In genomic region chr7:127585044-127585953, GRCh38 we compare ENCODE assay signal across 1 cellular context.
TF ChIP-seq lines count a peak whose summit lies in the region.

Gene GCC1 (minus strand): TSS chr7:127585596. CDS start chr7:127585182, 414 bp downstream.

TF ChIP-seq in HepG2, 621 proteins besides CTCF, POLR2A, EP300 and RAD21 (continued from another document and continues in another):
- TF ChIP-seq RNF219 (CRISPR knock-in tag; IDR thresholded peaks at IDR 0.05) (peak; percentile 58; the same call in 1 of the 2 replicates), FOSL1 (CRISPR knock-in tag; IDR thresholded peaks at IDR 0.05; ENCODE audit: borderline replicate concordance) (no peak), NR3C1 (CRISPR knock-in tag; IDR thresholded peaks at IDR 0.05) (no peak), KLF6 (CRISPR knock-in tag; IDR thresholded peaks at IDR 0.05) (0 out of 2 replicates have a peak, but pooled peaks have one; percentile 54), ZNF24 (IDR thresholded peaks at IDR 0.05) (no peak), MYNN (CRISPR knock-in tag; IDR thresholded peaks at IDR 0.05; ENCODE audit: low read depth) (no peak), NR2F6 (IDR thresholded peaks at IDR 0.05) (no peak), NR2F6 (CRISPR knock-in tag; IDR thresholded peaks at IDR 0.05) (no peak), GLI4 (CRISPR knock-in tag; IDR thresholded peaks at IDR 0.05; ENCODE audit: borderline replicate concordance) (no peak), SRSF4 (IDR thresholded peaks at IDR 0.05; ENCODE audit: low read depth, low read length, poor library complexity, severe bottlenecking) (no peak), ESRRA (CRISPR knock-in tag; IDR thresholded peaks at IDR 0.05; ENCODE audit: low read depth) (no peak), HMG20B (CRISPR knock-in tag; conservative IDR thresholded peaks at IDR 0.05) (no peak), PPARG (CRISPR knock-in tag; conservative IDR thresholded peaks at IDR 0.05) (no peak), DNMT1 (CRISPR knock-in tag; IDR thresholded peaks at IDR 0.05) (peak; percentile 60; the same call in 1 of the 2 replicates), HOXA9 (CRISPR knock-in tag; IDR thresholded peaks at IDR 0.05; ENCODE audit: borderline replicate concordance) (no peak), CREB1 (IDR thresholded peaks at IDR 0.05) (peak; percentile 98), CREB1 (CRISPR knock-in tag; IDR thresholded peaks at IDR 0.05) (peak; percentile 97), NFE2L1 (CRISPR knock-in tag; IDR thresholded peaks at IDR 0.05; ENCODE audit: borderline replicate concordance) (no peak), KAT8 (CRISPR knock-in tag; IDR thresholded peaks at IDR 0.05) (peak; percentile 96), ZNF430 (CRISPR knock-in tag; IDR thresholded peaks at IDR 0.05) (0 out of 2 replicates have a peak, but pooled peaks have one; percentile 55), MLX (CRISPR knock-in tag; IDR thresholded peaks at IDR 0.05) (no peak), SP5 (CRISPR knock-in tag; IDR thresholded peaks at IDR 0.05; ENCODE audit: borderline replicate concordance, low read depth) (peak; percentile 62), PHF20 (CRISPR knock-in tag; IDR thresholded peaks at IDR 0.05) (peak; percentile 92), YEATS4 (CRISPR knock-in tag; IDR thresholded peaks at IDR 0.05; ENCODE audit: borderline replicate concordance) (peak; percentile 66), ZNF883 (CRISPR knock-in tag; IDR thresholded peaks at IDR 0.05; ENCODE audit: not compliant biosample characterization) (peak; percentile 74), ZSCAN25 (CRISPR knock-in tag; IDR thresholded peaks at IDR 0.05) (no peak), MLXIP (CRISPR knock-in tag; IDR thresholded peaks at IDR 0.05; ENCODE audit: borderline replicate concordance) (no peak), ZNF337 (CRISPR knock-in tag; IDR thresholded peaks at IDR 0.05; ENCODE audit: borderline replicate concordance, low read depth) (no peak), TBX2 (CRISPR knock-in tag; IDR thresholded peaks at IDR 0.05; ENCODE audit: borderline replicate concordance) (peak; percentile 78; the same call in 1 of the 2 replicates), NFKB2 (CRISPR knock-in tag; IDR thresholded peaks at IDR 0.05; ENCODE audit: borderline replicate concordance) (peak; percentile 64; the same call in 1 of the 2 replicates), ZNF431 (CRISPR knock-in tag; IDR thresholded peaks at IDR 0.05; ENCODE audit: borderline replicate concordance, low read depth) (no peak), ZNF33A (CRISPR knock-in tag; IDR thresholded peaks at IDR 0.05; ENCODE audit: borderline replicate concordance) (0 out of 2 replicates have a peak, but pooled peaks have one; percentile 36), TGIF2 (CRISPR knock-in tag; IDR thresholded peaks at IDR 0.05) (peak; percentile 43; the same call in 1 of the 2 replicates), PAWR (CRISPR knock-in tag; IDR thresholded peaks at IDR 0.05; ENCODE audit: borderline replicate concordance) (no peak), ZNF619 (CRISPR knock-in tag; IDR thresholded peaks at IDR 0.05) (0 out of 2 replicates have a peak, but pooled peaks have one; percentile 26), MED8 (CRISPR knock-in tag; IDR thresholded peaks at IDR 0.05; ENCODE audit: insufficient replicate concordance) (no peak), FOXP1 (IDR thresholded peaks at IDR 0.05) (no peak), FOXP1 (CRISPR knock-in tag; IDR thresholded peaks at IDR 0.05) (no peak), U2AF1 (optimal IDR thresholded peaks at IDR 0.05; ENCODE audit: low read depth, low read length) (no peak), RXRB (CRISPR knock-in tag; IDR thresholded peaks at IDR 0.05; ENCODE audit: borderline replicate concordance) (0 out of 2 replicates have a peak, but pooled peaks have one; percentile 17), ZNF562 (CRISPR knock-in tag; IDR thresholded peaks at IDR 0.05; ENCODE audit: borderline replicate concordance) (no peak), SIX1 (CRISPR knock-in tag; IDR thresholded peaks at IDR 0.05; ENCODE audit: borderline replicate concordance) (no peak), NR2F2 (IDR thresholded peaks at IDR 0.05; ENCODE audit: borderline replicate concordance, low read depth) (no peak), ATM (IDR thresholded peaks at IDR 0.05; ENCODE audit: borderline replicate concordance) (no peak), SOX13 (IDR thresholded peaks at IDR 0.05) (no peak), SOX13 (CRISPR knock-in tag; conservative IDR thresholded peaks at IDR 0.05 in 1 of 2, IDR thresholded peaks at IDR 0.05 in 1 of 2) (no peak; a peak in 1 of 4 replicates), ZNF382 (CRISPR knock-in tag; IDR thresholded peaks at IDR 0.05; ENCODE audit: borderline replicate concordance) (no peak)
- TF ChIP-seq, protein P1, sequence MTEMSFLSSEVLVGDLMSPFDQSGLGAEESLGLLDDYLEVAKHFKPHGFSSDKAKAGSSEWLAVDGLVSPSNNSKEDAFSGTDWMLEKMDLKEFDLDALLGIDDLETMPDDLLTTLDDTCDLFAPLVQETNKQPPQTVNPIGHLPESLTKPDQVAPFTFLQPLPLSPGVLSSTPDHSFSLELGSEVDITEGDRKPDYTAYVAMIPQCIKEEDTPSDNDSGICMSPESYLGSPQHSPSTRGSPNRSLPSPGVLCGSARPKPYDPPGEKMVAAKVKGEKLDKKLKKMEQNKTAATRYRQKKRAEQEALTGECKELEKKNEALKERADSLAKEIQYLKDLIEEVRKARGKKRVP (CRISPR knock-in tag; IDR thresholded peaks at IDR 0.05) = no peak
- TF ChIP-seq, protein P2, sequence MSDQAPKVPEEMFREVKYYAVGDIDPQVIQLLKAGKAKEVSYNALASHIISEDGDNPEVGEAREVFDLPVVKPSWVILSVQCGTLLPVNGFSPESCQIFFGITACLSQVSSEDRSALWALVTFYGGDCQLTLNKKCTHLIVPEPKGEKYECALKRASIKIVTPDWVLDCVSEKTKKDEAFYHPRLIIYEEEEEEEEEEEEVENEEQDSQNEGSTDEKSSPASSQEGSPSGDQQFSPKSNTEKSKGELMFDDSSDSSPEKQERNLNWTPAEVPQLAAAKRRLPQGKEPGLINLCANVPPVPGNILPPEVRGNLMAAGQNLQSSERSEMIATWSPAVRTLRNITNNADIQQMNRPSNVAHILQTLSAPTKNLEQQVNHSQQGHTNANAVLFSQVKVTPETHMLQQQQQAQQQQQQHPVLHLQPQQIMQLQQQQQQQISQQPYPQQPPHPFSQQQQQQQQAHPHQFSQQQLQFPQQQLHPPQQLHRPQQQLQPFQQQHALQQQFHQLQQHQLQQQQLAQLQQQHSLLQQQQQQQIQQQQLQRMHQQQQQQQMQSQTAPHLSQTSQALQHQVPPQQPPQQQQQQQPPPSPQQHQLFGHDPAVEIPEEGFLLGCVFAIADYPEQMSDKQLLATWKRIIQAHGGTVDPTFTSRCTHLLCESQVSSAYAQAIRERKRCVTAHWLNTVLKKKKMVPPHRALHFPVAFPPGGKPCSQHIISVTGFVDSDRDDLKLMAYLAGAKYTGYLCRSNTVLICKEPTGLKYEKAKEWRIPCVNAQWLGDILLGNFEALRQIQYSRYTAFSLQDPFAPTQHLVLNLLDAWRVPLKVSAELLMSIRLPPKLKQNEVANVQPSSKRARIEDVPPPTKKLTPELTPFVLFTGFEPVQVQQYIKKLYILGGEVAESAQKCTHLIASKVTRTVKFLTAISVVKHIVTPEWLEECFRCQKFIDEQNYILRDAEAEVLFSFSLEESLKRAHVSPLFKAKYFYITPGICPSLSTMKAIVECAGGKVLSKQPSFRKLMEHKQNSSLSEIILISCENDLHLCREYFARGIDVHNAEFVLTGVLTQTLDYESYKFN (CRISPR knock-in tag; conservative IDR thresholded peaks at IDR 0.05) = no peak
- TF ChIP-seq, protein P3, sequence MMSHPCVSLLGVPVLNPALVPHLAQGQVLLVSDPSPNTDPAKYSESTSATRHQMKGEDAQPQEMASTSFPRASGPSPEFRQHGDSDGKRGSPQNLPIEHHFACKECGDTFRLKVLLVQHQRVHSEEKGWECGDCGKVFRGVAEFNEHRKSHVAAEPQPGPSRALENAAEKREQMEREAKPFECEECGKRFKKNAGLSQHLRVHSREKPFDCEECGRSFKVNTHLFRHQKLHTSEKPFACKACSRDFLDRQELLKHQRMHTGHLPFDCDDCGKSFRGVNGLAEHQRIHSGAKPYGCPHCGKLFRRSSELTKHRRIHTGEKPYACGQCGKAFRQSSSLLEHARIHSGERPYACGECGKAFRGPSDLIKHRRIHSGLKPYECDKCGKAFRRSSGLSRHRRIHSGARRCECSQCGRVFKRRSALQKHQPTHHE (CRISPR knock-in tag; IDR thresholded peaks at IDR 0.05; ENCODE audit: borderline replicate concordance) = 0 out of 2 replicates have a peak, but pooled peaks have one; percentile 23
- TF ChIP-seq, protein P4, sequence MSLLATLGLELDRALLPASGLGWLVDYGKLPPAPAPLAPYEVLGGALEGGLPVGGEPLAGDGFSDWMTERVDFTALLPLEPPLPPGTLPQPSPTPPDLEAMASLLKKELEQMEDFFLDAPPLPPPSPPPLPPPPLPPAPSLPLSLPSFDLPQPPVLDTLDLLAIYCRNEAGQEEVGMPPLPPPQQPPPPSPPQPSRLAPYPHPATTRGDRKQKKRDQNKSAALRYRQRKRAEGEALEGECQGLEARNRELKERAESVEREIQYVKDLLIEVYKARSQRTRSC (CRISPR knock-in tag; IDR thresholded peaks at IDR 0.05; ENCODE audit: low read depth) = 0 out of 2 replicates have a peak, but pooled peaks have one; percentile 59
- TF ChIP-seq, protein P5, sequence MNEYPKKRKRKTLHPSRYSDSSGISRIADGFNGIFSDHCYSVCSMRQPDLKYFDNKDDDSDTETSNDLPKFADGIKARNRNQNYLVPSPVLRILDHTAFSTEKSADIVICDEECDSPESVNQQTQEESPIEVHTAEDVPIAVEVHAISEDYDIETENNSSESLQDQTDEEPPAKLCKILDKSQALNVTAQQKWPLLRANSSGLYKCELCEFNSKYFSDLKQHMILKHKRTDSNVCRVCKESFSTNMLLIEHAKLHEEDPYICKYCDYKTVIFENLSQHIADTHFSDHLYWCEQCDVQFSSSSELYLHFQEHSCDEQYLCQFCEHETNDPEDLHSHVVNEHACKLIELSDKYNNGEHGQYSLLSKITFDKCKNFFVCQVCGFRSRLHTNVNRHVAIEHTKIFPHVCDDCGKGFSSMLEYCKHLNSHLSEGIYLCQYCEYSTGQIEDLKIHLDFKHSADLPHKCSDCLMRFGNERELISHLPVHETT (CRISPR knock-in tag; conservative IDR thresholded peaks at IDR 0.05) = no peak
- TF ChIP-seq, protein P6, sequence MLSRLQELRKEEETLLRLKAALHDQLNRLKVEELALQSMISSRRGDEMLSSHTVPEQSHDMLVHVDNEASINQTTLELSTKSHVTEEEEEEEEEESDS (CRISPR knock-in tag; IDR thresholded peaks at IDR 0.05; ENCODE audit: borderline replicate concordance) = no peak
